ENCODE assay signal across 17 cellular contexts in the genomic region with DNA sequence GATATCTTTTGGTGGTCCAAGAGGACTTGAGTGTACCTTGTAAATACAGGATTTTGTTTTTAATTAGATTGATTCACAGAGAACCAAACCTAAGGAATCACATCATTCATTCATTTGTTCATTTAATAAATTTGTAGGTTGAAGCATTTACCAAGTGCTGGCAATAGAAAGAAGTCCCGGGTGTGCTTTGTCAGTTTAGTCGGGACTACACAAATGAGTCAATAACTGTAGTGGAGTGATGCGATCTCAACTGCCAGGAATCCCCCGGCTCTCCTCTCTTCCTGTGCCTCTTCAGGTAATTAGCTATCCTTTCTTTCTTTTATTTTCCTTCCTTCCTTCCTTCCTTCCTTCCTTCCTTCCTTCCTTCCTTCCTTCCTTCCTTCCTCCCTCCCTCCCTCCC. TPM values are rescaled to one million over a fixed set of nuclear protein-coding genes. Genes with fewer than 3 reads are reported as not detected.
DNase-seq lines count a peak whose midpoint lies in the region; ATAC-seq and TF ChIP-seq lines count a peak whose summit lies in the region.
"Had no signal": no experiment of that assay in that cellular context is flagged by ENCODE, and none has a peak within 500 bp of the region (broad histone marks: within the 10 kb centered on the region; RNA-seq: fewer than 3 reads in every experiment).

No MANE protein-coding gene starts in this region.

- peaks cover 4% of the 10 kb centered on the region for H3K4me1 ChIP-seq in smooth muscle cell (ENCODE audit: low read depth)
- no peaks in the 10 kb centered on the region for H3K4me1 ChIP-seq in MM.1S (ENCODE audit: low read length)

- H3K4me3 ChIP-seq in smooth muscle cell = no peak overlapping the region
- H3K4me3 ChIP-seq in MM.1S (ENCODE audit: low read length) = no peak overlapping the region

- no peak for TF ChIP-seq CTCF in activated CD8-positive, alpha-beta T cell treated with anti-CD3 and anti-CD28 coated beads for 36 hours (IDR thresholded peaks at IDR 0.05)
- TF ChIP-seq CTCF in smooth muscle cell (IDR thresholded peaks at IDR 0.05; ENCODE audit: borderline replicate concordance, insufficient read depth, poor library complexity, severe bottlenecking) (no peak), MM.1S (IDR thresholded peaks at IDR 0.05; ENCODE audit: low read length) (no peak)

- H3K27me3 Mint-ChIP-seq in activated CD8-positive, alpha-beta T cell treated with anti-CD3 and anti-CD28 coated beads for 36 hours = peaks cover 3% of the 10 kb centered on the region
- H3K27me3 Mint-ChIP-seq in activated CD8-positive, alpha-beta T cell treated with anti-CD3 and anti-CD28 coated beads, Interleukin-2, amount 10 ng/mL, durations not matched to agents 7 days and 5 days (ENCODE audit: low read depth) = peaks cover 6% of the 10 kb centered on the region
- peaks cover 10% of the 10 kb centered on the region for H3K27me3 Mint-ChIP-seq in activated T-helper 1 cell treated with anti-CD3 and anti-CD28 coated beads, Interleukin-12 subunit alpha, Interleukin-12 subunit beta, Interleukin-2, Interleukin-4 antibody, amounts not matched to agents 30 ng/mL and 10 ng/mL and 1 ng/mL, durations not matched to agents 14 hours and 24 hours and 36 hours (ENCODE audit: insufficient read depth)

- 82% methylated on average over 4 of the region's 4 CpGs for WGBS in smooth muscle cell (ENCODE audit: low lambda C conversion rate)

- POLR2A ChIA-PET in activated CD8-positive, alpha-beta T cell treated with anti-CD3 and anti-CD28 coated beads for 36 hours (lab: Charles Lee) = interaction anchor here (0.9 kb wide), 1 partner anchor 10 kb away, joined by 3 read pairs; no protein-coding TSS in a partner anchor
- POLR2A ChIA-PET in activated CD8-positive, alpha-beta T cell treated with anti-CD3 and anti-CD28 coated beads, Interleukin-2, amount 10 ng/mL, durations not matched to agents 7 days and 5 days (lab: Charles Lee) = no interaction called here

- H3K27me3 ChIP-seq in smooth muscle cell (ENCODE audit: low read depth) = no peaks in the 10 kb centered on the region
- no peaks in the 10 kb centered on the region for H3K27me3 ChIP-seq in MM.1S (replicated peaks; ENCODE audit: insufficient read depth, low read length)
- H3K27me3 ChIP-seq: BLaER1 treated with 17β-estradiol and CSF1 and Interleukin-3, amounts not matched to agents 10 nM and 100 nM had no signal

- no peaks in the 10 kb centered on the region for H4K20me1 ChIP-seq in smooth muscle cell (ENCODE audit: low read depth)
- H4K20me1 ChIP-seq in MM.1S (ENCODE audit: insufficient read depth, low read length) = no peaks in the 10 kb centered on the region

- no peak overlapping the region for H2AFZ ChIP-seq in smooth muscle cell (ENCODE audit: low read depth)
- H2AFZ ChIP-seq in MM.1S (ENCODE audit: low read length) = no peak overlapping the region

- H3K9me2 ChIP-seq in MM.1S (replicated peaks; ENCODE audit: insufficient read depth, low read length) = no peaks in the 10 kb centered on the region

- H3K4me3 Mint-ChIP-seq in activated CD8-positive, alpha-beta T cell treated with anti-CD3 and anti-CD28 coated beads for 36 hours = no peak overlapping the region
- H3K4me3 Mint-ChIP-seq in activated CD8-positive, alpha-beta T cell treated with anti-CD3 and anti-CD28 coated beads, Interleukin-2, amount 10 ng/mL, durations not matched to agents 7 days and 5 days = no peak overlapping the region
- no peak overlapping the region for H3K4me3 Mint-ChIP-seq in activated T-helper 1 cell treated with anti-CD3 and anti-CD28 coated beads, Interleukin-12 subunit alpha, Interleukin-12 subunit beta, Interleukin-2, Interleukin-4 antibody, amounts not matched to agents 30 ng/mL and 10 ng/mL and 1 ng/mL, durations not matched to agents 14 hours and 24 hours and 36 hours

- H3F3A ChIP-seq in smooth muscle cell (ENCODE audit: low read depth) (peaks cover 3% of the 10 kb centered on the region), MM.1S (ENCODE audit: insufficient read depth, low read length) (no peaks in the 10 kb centered on the region)

- H3K36me3 Mint-ChIP-seq in activated CD8-positive, alpha-beta T cell treated with anti-CD3 and anti-CD28 coated beads for 36 hours (ENCODE audit: low read depth) = peaks cover 4% of the 10 kb centered on the region
- no peaks in the 10 kb centered on the region for H3K36me3 Mint-ChIP-seq in activated CD8-positive, alpha-beta T cell treated with anti-CD3 and anti-CD28 coated beads, Interleukin-2, amount 10 ng/mL, durations not matched to agents 7 days and 5 days (ENCODE audit: low read depth)
- H3K36me3 Mint-ChIP-seq in activated T-helper 1 cell treated with anti-CD3 and anti-CD28 coated beads, Interleukin-12 subunit alpha, Interleukin-12 subunit beta, Interleukin-2, Interleukin-4 antibody, amounts not matched to agents 30 ng/mL and 10 ng/mL and 1 ng/mL, durations not matched to agents 14 hours and 24 hours and 36 hours (ENCODE audit: low read depth) = peaks cover 3% of the 10 kb centered on the region

- ATAC-seq in activated CD8-positive, alpha-beta T cell treated with anti-CD3 and anti-CD28 coated beads for 36 hours = no peak
- no peak for ATAC-seq in activated CD8-positive, alpha-beta T cell treated with anti-CD3 and anti-CD28 coated beads, Interleukin-2, amount 10 ng/mL, durations not matched to agents 7 days and 5 days
- ATAC-seq: HCT116 had no signal

- peak overlapping the region; percentile 52 for H3K27ac Mint-ChIP-seq in activated CD8-positive, alpha-beta T cell treated with anti-CD3 and anti-CD28 coated beads for 36 hours
- no peak overlapping the region for H3K27ac Mint-ChIP-seq in activated CD8-positive, alpha-beta T cell treated with anti-CD3 and anti-CD28 coated beads, Interleukin-2, amount 10 ng/mL, durations not matched to agents 7 days and 5 days
- H3K27ac Mint-ChIP-seq in activated T-helper 1 cell treated with anti-CD3 and anti-CD28 coated beads, Interleukin-12 subunit alpha, Interleukin-12 subunit beta, Interleukin-2, Interleukin-4 antibody, amounts not matched to agents 30 ng/mL and 10 ng/mL and 1 ng/mL, durations not matched to agents 14 hours and 24 hours and 36 hours = peak overlapping the region; percentile 34

- H3K9me3 Mint-ChIP-seq in activated CD8-positive, alpha-beta T cell treated with anti-CD3 and anti-CD28 coated beads for 36 hours = no peaks in the 10 kb centered on the region
- no peaks in the 10 kb centered on the region for H3K9me3 Mint-ChIP-seq in activated CD8-positive, alpha-beta T cell treated with anti-CD3 and anti-CD28 coated beads, Interleukin-2, amount 10 ng/mL, durations not matched to agents 7 days and 5 days (ENCODE audit: insufficient read depth)
- H3K9me3 Mint-ChIP-seq in activated T-helper 1 cell treated with anti-CD3 and anti-CD28 coated beads, Interleukin-12 subunit alpha, Interleukin-12 subunit beta, Interleukin-2, Interleukin-4 antibody, amounts not matched to agents 30 ng/mL and 10 ng/mL and 1 ng/mL, durations not matched to agents 14 hours and 24 hours and 36 hours = peaks cover 3% of the 10 kb centered on the region

- no peaks in the 10 kb centered on the region for H3K79me2 ChIP-seq in smooth muscle cell (ENCODE audit: low read depth)
- H3K79me2 ChIP-seq in MM.1S (ENCODE audit: low read length) = no peaks in the 10 kb centered on the region

- H3K4me1 Mint-ChIP-seq in activated CD8-positive, alpha-beta T cell treated with anti-CD3 and anti-CD28 coated beads for 36 hours (ENCODE audit: low read depth) = peaks cover 25% of the 10 kb centered on the region
- peaks cover 23% of the 10 kb centered on the region for H3K4me1 Mint-ChIP-seq in activated CD8-positive, alpha-beta T cell treated with anti-CD3 and anti-CD28 coated beads, Interleukin-2, amount 10 ng/mL, durations not matched to agents 7 days and 5 days (ENCODE audit: low read depth)
- H3K4me1 Mint-ChIP-seq in activated T-helper 1 cell treated with anti-CD3 and anti-CD28 coated beads, Interleukin-12 subunit alpha, Interleukin-12 subunit beta, Interleukin-2, Interleukin-4 antibody, amounts not matched to agents 30 ng/mL and 10 ng/mL and 1 ng/mL, durations not matched to agents 14 hours and 24 hours and 36 hours (ENCODE audit: low read depth) = peaks cover 24% of the 10 kb centered on the region

- intact Hi-C loops in activated CD8-positive, alpha-beta T cell treated with anti-CD3 and anti-CD28 coated beads for 36 hours (cut with micrococcal nuclease) = loop anchor here (5.0 kb wide), 1 partner anchor 91 kb away; no protein-coding TSS in a partner anchor
- intact Hi-C loops in activated T-helper 1 cell treated with anti-CD3 and anti-CD28 coated beads, Interleukin-12 subunit alpha, Interleukin-12 subunit beta, Interleukin-2, Interleukin-4 antibody, amounts not matched to agents 30 ng/mL and 10 ng/mL and 1 ng/mL, durations not matched to agents 14 hours and 24 hours and 36 hours (cut with micrococcal nuclease) = no loop called here

- CTCF ChIA-PET in activated CD8-positive, alpha-beta T cell treated with anti-CD3 and anti-CD28 coated beads for 36 hours (lab: Charles Lee) = no interaction called here
- CTCF ChIA-PET in activated CD8-positive, alpha-beta T cell treated with anti-CD3 and anti-CD28 coated beads, Interleukin-2, amount 10 ng/mL, durations not matched to agents 7 days and 5 days (lab: Charles Lee) = interaction anchor here (1.4 to 1.5 kb wide), 2 partner anchors 40 to 95 kb away, joined by 3 to 4 read pairs; no protein-coding TSS in a partner anchor

- no peak overlapping the region for H3K9ac ChIP-seq in smooth muscle cell (ENCODE audit: low read depth)
- H3K9ac ChIP-seq in MM.1S (ENCODE audit: low read length) = no peak overlapping the region

- no peak overlapping the region for H3K4me2 ChIP-seq in smooth muscle cell
- H3K4me2 ChIP-seq in MM.1S (ENCODE audit: low read depth, low read length) = no peak overlapping the region

- H3K27ac ChIP-seq in smooth muscle cell (ENCODE audit: low read depth) (peak overlapping the region; percentile 2), MM.1S (ENCODE audit: low read length) (no peak overlapping the region)

- DNase-seq in activated CD8-positive, alpha-beta T cell treated with anti-CD3 and anti-CD28 coated beads for 36 hours = peak; percentile 48
- no peak for DNase-seq in activated CD8-positive, alpha-beta T cell treated with anti-CD3 and anti-CD28 coated beads, Interleukin-2, amount 10 ng/mL, durations not matched to agents 7 days and 5 days
- DNase-seq in M059J (ENCODE audit: low read depth) (peak; percentile 3), smooth muscle cell (lab: John Stamatoyannopoulos, UW; ENCODE audit: unreplicated experiment) (no peak), MM.1S (no peak), retina (no peak), GM19240 (ENCODE audit: insufficient read length, low spot score) (no peak)
- no peak for DNase-seq in activated T-helper 1 cell treated with anti-CD3 and anti-CD28 coated beads, Interleukin-12 subunit alpha, Interleukin-12 subunit beta, Interleukin-2, Interleukin-4 antibody, amounts not matched to agents 30 ng/mL and 10 ng/mL and 1 ng/mL, durations not matched to agents 14 hours and 24 hours and 36 hours (ENCODE audit: low spot score)
- DNase-seq: EL; IMR-90; NCI-H1048; NCI-H1694; NCI-H345; NK-92 treated with Interleukin-12 subunit alpha and Interleukin-12 subunit beta, amount 100 ng/mL, for 24 hours had no signal

- no peaks in the 10 kb centered on the region for H3K36me3 ChIP-seq in smooth muscle cell (ENCODE audit: low read depth)
- H3K36me3 ChIP-seq in MM.1S (replicated peaks; ENCODE audit: insufficient read depth, low read length) = no peaks in the 10 kb centered on the region
- H3K36me3 ChIP-seq: BLaER1 treated with 17β-estradiol and CSF1 and Interleukin-3, amounts not matched to agents 10 nM and 100 nM had no signal

- H3K9me3 ChIP-seq in smooth muscle cell (replicated peaks; ENCODE audit: low read depth) (no peaks in the 10 kb centered on the region), MM.1S (replicated peaks; ENCODE audit: insufficient read depth, low read length) (no peaks in the 10 kb centered on the region)
- H3K9me3 ChIP-seq: SJSA1 had no signal

RNA-seq across cellular contexts. Expression of gene WWOX, which starts 1.4 kb away (rescaled TPM):
- total RNA-seq in activated CD8-positive, alpha-beta T cell treated with anti-CD3 and anti-CD28 coated beads for 36 hours = 10 to 100 TPM; 19.1 to 23.7 TPM
- 10 to 100 TPM; 34.4 to 34.9 TPM for total RNA-seq in activated CD8-positive, alpha-beta T cell treated with anti-CD3 and anti-CD28 coated beads, Interleukin-2, amount 10 ng/mL, durations not matched to agents 7 days and 5 days
- total RNA-seq in M059J (2014; rRNA removed; shearing (Covaris generic)) = 13.7 and 22.4 TPM in 2 replicates
- total RNA-seq in activated T-helper 1 cell treated with anti-CD3 and anti-CD28 coated beads, Interleukin-12 subunit alpha, Interleukin-12 subunit beta, Interleukin-2, Interleukin-4 antibody, amounts not matched to agents 30 ng/mL and 10 ng/mL and 1 ng/mL, durations not matched to agents 14 hours and 24 hours and 36 hours = 16.0 and 17.8 TPM in 2 replicates
- total RNA-seq in smooth muscle cell = 14.0 and 18.1 TPM in 2 replicates
- 6.0 and 7.5 TPM in 2 replicates for polyA plus RNA-seq in smooth muscle cell

Comparison
In these comparisons a context has a peak if more than half of its experiments do, and no peak if none do; other contexts are left out.
1. DNase-seq: peak in activated CD8-positive, alpha-beta T cell treated with anti-CD3 and anti-CD28 coated beads for 36 hours (single experiment) and M059J (single experiment); none in activated CD8-positive, alpha-beta T cell treated with anti-CD3 and anti-CD28 coated beads, Interleukin-2, amount 10 ng/mL, durations not matched to agents 7 days and 5 days (single experiment), activated T-helper 1 cell treated with anti-CD3 and anti-CD28 coated beads, Interleukin-12 subunit alpha, Interleukin-12 subunit beta, Interleukin-2, Interleukin-4 antibody, amounts not matched to agents 30 ng/mL and 10 ng/mL and 1 ng/mL, durations not matched to agents 14 hours and 24 hours and 36 hours (single experiment), smooth muscle cell (single experiment), MM.1S (single experiment), retina (single experiment) and GM19240 (single experiment).